ENCODE assay signal across 2 cellular contexts in genomic region chr13:72754111-72754510, GRCh38.
TF ChIP-seq lines count a peak whose summit lies in the region.

No MANE protein-coding gene starts in this region.

TF ChIP-seq in HEK293, 187 proteins besides CTCF, POLR2A, EP300 and RAD21:
- TF ChIP-seq, protein P1, sequence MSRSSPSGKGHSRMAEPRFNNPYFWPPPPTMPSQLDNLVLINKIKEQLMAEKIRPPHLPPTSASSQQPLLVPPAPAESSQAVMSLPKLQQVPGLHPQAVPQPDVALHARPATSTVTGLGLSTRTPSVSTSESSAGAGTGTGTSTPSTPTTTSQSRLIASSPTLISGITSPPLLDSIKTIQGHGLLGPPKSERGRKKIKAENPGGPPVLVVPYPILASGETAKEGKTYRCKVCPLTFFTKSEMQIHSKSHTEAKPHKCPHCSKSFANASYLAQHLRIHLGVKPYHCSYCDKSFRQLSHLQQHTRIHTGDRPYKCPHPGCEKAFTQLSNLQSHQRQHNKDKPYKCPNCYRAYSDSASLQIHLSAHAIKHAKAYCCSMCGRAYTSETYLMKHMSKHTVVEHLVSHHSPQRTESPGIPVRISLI (tag by site-specific recombination; IDR thresholded peaks at IDR 0.05), result peak; percentile 56; the same call in 1 of the 2 replicates
- TF ChIP-seq IKZF3 (tag by site-specific recombination; IDR thresholded peaks at IDR 0.05), result no peak
- TF ChIP-seq, protein P2, sequence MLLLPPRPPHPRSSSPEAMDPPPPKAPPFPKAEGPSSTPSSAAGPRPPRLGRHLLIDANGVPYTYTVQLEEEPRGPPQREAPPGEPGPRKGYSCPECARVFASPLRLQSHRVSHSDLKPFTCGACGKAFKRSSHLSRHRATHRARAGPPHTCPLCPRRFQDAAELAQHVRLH (tag by site-specific recombination; IDR thresholded peaks at IDR 0.05), result no peak

TF ChIP-seq in IMR-90, 13 proteins besides CTCF, POLR2A, EP300 and RAD21:
- TF ChIP-seq ELK1 (IDR thresholded peaks at IDR 0.05; ENCODE audit: borderline replicate concordance, low read depth, low read length) (no peak), NFE2L2 (IDR thresholded peaks at IDR 0.05; ENCODE audit: low read depth, low read length) (no peak), MAZ (IDR thresholded peaks at IDR 0.05; ENCODE audit: borderline replicate concordance, low read depth, low read length) (no peak)
